In the genomic region with DNA sequence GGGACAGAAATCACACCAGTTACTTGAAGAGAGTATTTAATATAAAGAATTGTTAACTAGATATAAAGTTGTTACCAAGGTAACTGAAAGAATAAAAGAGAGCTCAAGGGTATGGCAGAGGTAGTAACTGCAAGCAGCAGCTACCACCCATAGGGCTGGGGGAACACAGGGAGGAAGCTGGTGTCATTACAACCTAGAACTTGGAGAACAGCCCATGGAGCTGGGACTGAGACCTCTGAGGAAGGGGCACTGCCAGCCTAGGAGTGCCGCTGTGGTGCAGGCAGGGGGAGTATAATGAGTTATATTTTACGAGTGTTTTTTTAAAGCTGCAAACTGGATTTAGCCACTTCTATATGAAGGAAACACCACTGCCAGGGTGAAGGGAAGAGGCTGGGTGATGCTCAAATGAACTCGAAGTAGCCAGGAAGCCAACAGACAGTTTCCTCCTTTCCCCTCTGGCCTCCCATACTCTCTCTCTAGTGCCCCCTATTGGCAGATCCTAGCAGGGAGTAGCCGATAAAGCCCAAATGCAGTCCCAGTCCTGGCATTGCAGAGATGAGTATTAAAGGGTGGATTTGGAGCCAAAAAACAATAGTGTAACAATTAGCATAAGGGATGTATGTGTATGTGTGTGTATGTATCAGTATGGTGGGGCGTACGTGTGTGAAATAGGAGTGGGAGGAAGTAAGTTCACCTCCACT, we compare ENCODE assay signal across 8 cellular contexts.
DNase-seq lines count a peak whose midpoint lies in the region; ATAC-seq and TF ChIP-seq lines count a peak whose summit lies in the region.

No MANE protein-coding gene starts in this region.

- H3K9me3 ChIP-seq in endodermal cell (ENCODE audit: control insufficient read depth, low read length): no peaks in the 10 kb centered on the region

- H3K36me3 ChIP-seq in endodermal cell (ENCODE audit: control insufficient read depth, insufficient read depth, low read length): no peaks in the 10 kb centered on the region

- no peaks in the 10 kb centered on the region for H3K4me1 ChIP-seq in endodermal cell (ENCODE audit: control insufficient read depth, insufficient read depth, low read length)

- no peak overlapping the region for H3K27ac Mint-ChIP-seq in endodermal cell
- no peak overlapping the region for H3K27ac Mint-ChIP-seq in activated T-helper 17 cell treated with anti-CD3 and anti-CD28 coated beads, Interleukin-2, amount 50 U/mL, for 72 hours

- no peaks in the 10 kb centered on the region for H3K27me3 Mint-ChIP-seq in endodermal cell (ENCODE audit: insufficient read depth)
- peaks cover 22% of the 10 kb centered on the region for H3K27me3 Mint-ChIP-seq in activated T-helper 17 cell treated with anti-CD3 and anti-CD28 coated beads, Interleukin-2, amount 50 U/mL, for 72 hours

- no peak overlapping the region for H3K27ac ChIP-seq in endodermal cell (ENCODE audit: low read depth, low read length)

- H3K36me3 Mint-ChIP-seq in endodermal cell (ENCODE audit: low read depth): no peaks in the 10 kb centered on the region
- no peaks in the 10 kb centered on the region for H3K36me3 Mint-ChIP-seq in activated T-helper 17 cell treated with anti-CD3 and anti-CD28 coated beads, Interleukin-2, amount 50 U/mL, for 72 hours (ENCODE audit: low read depth)

- TF ChIP-seq CTCF in LNCAP (IDR thresholded peaks at IDR 0.05) (peak; percentile 41; the same call in 1 of the 2 replicates), endodermal cell (conservative IDR thresholded peaks at IDR 0.05) (peak; percentile 88)

- peak; percentile 12 for DNase-seq in activated CD4-positive, alpha-beta T cell treated with anti-CD3 and anti-CD28 coated beads for 48 hours
- no peak for DNase-seq in activated CD4-positive, alpha-beta T cell treated with anti-CD3 and anti-CD28 coated beads, Interleukin-2, amount 50 U/mL, for 4 hours
- DNase-seq in endodermal cell: peak; percentile 86
- peak; percentile 36 for DNase-seq in pons (ENCODE audit: low spot score)
- DNase-seq in T-helper 2 cell: no peak

- peaks cover 2% of the 10 kb centered on the region for H3K9me3 Mint-ChIP-seq in endodermal cell
- H3K9me3 Mint-ChIP-seq in activated T-helper 17 cell treated with anti-CD3 and anti-CD28 coated beads, Interleukin-2, amount 50 U/mL, for 72 hours: peaks cover 5% of the 10 kb centered on the region

- no peak overlapping the region for H3K9ac ChIP-seq in endodermal cell (ENCODE audit: extremely low read depth, low read length, poor library complexity, severe bottlenecking)

- H3K4me3 Mint-ChIP-seq in endodermal cell: no peak overlapping the region
- H3K4me3 Mint-ChIP-seq in activated T-helper 17 cell treated with anti-CD3 and anti-CD28 coated beads, Interleukin-2, amount 50 U/mL, for 72 hours: no peak overlapping the region

- H3K4me3 ChIP-seq in endodermal cell (ENCODE audit: low read length): no peak overlapping the region

- no peaks in the 10 kb centered on the region for H3K4me1 Mint-ChIP-seq in endodermal cell
- H3K4me1 Mint-ChIP-seq in activated T-helper 17 cell treated with anti-CD3 and anti-CD28 coated beads, Interleukin-2, amount 50 U/mL, for 72 hours: no peaks in the 10 kb centered on the region

- no peak for ATAC-seq in activated T-helper 17 cell treated with anti-CD3 and anti-CD28 coated beads, Interleukin-2, amount 50 U/mL, for 72 hours (replicated peaks)
- no peak for ATAC-seq in HG03139 (IDR thresholded peaks at IDR 0.05; ENCODE audit: unreplicated experiment)

- WGBS in endodermal cell (ENCODE audit: insufficient coverage in 1 of 2, insufficient read length in 1 of 2), 2 experiments: 80 to 95% methylated on average over 2 to 6 of the region's 6 CpGs

- H3K27me3 ChIP-seq in endodermal cell (ENCODE audit: control insufficient read depth, insufficient read depth, low read length, poor library complexity, severe bottlenecking): no peaks in the 10 kb centered on the region

Comparison
In these comparisons a context has a peak if more than half of its experiments do, and no peak if none do; other contexts are left out.
1. DNase-seq: peak in activated CD4-positive, alpha-beta T cell treated with anti-CD3 and anti-CD28 coated beads for 48 hours (single experiment), endodermal cell (single experiment) and pons (single experiment); none in activated CD4-positive, alpha-beta T cell treated with anti-CD3 and anti-CD28 coated beads, Interleukin-2, amount 50 U/mL, for 4 hours (0 of 2) and T-helper 2 cell (0 of 5).